In the genomic region with DNA sequence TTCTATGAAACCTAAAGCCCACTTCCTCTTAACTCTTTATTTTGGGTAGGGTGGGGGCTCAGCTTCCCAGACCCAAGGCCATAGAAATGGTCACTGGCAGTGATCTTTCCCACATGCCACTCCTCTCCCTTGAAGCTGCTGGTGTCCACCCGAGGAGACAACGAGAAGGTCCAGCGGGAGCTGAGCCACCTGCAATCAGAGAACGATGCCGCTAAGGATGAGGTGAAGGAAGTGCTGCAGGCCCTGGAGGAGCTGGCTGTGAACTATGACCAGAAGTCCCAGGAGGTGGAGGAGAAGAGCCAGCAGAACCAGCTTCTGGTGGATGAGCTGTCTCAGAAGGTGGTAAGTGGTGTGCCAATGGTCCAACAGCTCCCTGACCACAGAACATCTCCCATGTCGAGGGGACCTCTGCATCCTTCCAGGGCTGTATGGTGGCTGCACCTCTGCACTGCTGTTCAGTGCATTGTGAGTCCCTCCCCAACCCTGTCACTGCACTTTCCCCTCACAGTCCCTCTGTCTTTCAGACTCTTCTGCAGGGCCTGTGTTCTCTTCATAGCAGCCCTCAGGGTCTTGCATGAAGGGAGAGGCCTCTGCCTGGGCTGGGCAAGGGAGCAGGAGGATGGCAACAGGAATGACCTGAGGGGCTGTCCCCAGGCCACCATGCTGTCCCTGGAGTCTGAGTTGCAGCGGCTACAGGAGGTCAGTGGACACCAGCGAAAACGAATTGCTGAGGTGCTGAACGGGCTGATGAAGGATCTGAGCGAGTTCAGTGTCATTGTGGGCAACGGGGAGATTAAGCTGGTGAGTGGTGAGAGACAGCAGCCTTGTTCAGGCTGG, we compare ENCODE assay signal across 22 cellular contexts. TPM values are rescaled to one million over a fixed set of nuclear protein-coding genes. Genes with fewer than 3 reads are reported as not detected.
"Had no signal": no experiment of that assay in that cellular context is flagged by ENCODE, and none has a peak within 500 bp of the region (broad histone marks: within the 10 kb centered on the region; RNA-seq: fewer than 3 reads in every experiment).

No MANE protein-coding gene starts in this region.

- DNase-seq: hippocampal formation; immature natural killer cell; left ventricle myocardium inferior; mesendoderm; midbrain; mucosa of descending colon; naive thymus-derived CD4-positive, alpha-beta T cell; ovary; right lobe of liver; stimulated activated CD4-positive, alpha-beta T cell treated with anti-CD3 and anti-CD28 coated beads, Interleukin-1b, Interleukin-23, amount 100 ng/mL, for 48 hours; stimulated activated CD4-positive, alpha-beta T cell treated with anti-CD3 and anti-CD28 coated beads, Interleukin-2, amount 100 ng/mL, for 48 hours; stimulated activated CD4-positive, alpha-beta T cell treated with anti-CD3 and anti-CD28 coated beads, Interleukin-4, amount 100 ng/mL, for 4 hours; stimulated activated CD8-positive, alpha-beta memory T cell treated with anti-CD3 and anti-CD28 coated beads, Interleukin-4, amount 100 ng/mL, for 48 hours; stimulated activated naive CD4-positive, alpha-beta T cell treated with Interleukin-2 at 50 U/mL for 16 hours; stimulated activated naive CD8-positive, alpha-beta T cell treated with anti-CD3 and anti-CD28 coated beads, Interleukin-15, amount 100 ng/mL, for 72 hours; substantia nigra; uterus had no signal

- H3K36me3 ChIP-seq: left ventricle myocardium inferior, neutrophil, ovary, right atrium auricular region, right lobe of liver, tibial nerve, uterus had no signal

- H3K4me2 ChIP-seq: smooth muscle cell had no signal

- H3K27me3 ChIP-seq: ovary, right atrium auricular region, right lobe of liver, uterus had no signal

- H3K9me3 ChIP-seq: left ventricle myocardium inferior, mucosa of descending colon, neutrophil, ovary, right atrium auricular region, right lobe of liver, tibial nerve, uterus had no signal

- H3K4me3 ChIP-seq: left ventricle myocardium inferior, lung, mucosa of descending colon, ovary, right atrium auricular region, right lobe of liver, smooth muscle cell, tibial nerve, uterus had no signal

- H3K27ac ChIP-seq: left ventricle myocardium inferior, neutrophil, ovary, right atrium auricular region, right lobe of liver, tibial nerve, uterus had no signal

- H3K4me1 ChIP-seq: left ventricle myocardium inferior, right atrium auricular region, right lobe of liver, tibial nerve, uterus had no signal

RNA-seq across cellular contexts. Expression of gene KIF5A, which starts 22.3 kb away (rescaled TPM):
- polyA plus RNA-seq: immature natural killer cell had no signal

RNA-seq across cellular contexts. Expression of gene ARHGEF25, which starts 39.1 kb away (rescaled TPM):
- polyA plus RNA-seq: naive thymus-derived CD4-positive, alpha-beta T cell had no signal
